Comparison of ENCODE assay signal across 12 cellular contexts in genomic region chr17:60354223-60354622, GRCh38. TPM values are rescaled to one million over a fixed set of nuclear protein-coding genes. Genes with fewer than 3 reads are reported as not detected.
DNase-seq lines count a peak whose midpoint lies in the region; ATAC-seq and TF ChIP-seq lines count a peak whose summit lies in the region.
"Had no signal": no experiment of that assay in that cellular context is flagged by ENCODE, and none has a peak within 500 bp of the region (broad histone marks: within the 10 kb centered on the region; RNA-seq: fewer than 3 reads in every experiment).

No MANE protein-coding gene starts in this region.

- TF ChIP-seq POLR2A in gastrocnemius medialis (IDR thresholded peaks at IDR 0.05) (no peak), sigmoid colon (IDR thresholded peaks at IDR 0.05) (no peak), transverse colon (IDR thresholded peaks at IDR 0.05) (no peak)

- no peak overlapping the region for H2AFZ ChIP-seq in SK-N-SH (ENCODE audit: low read depth)

- TF ChIP-seq CTCF in SK-N-SH (IDR thresholded peaks at IDR 0.05) (no peak), gastrocnemius medialis (IDR thresholded peaks at IDR 0.05 in 4 of 5, conservative IDR thresholded peaks at IDR 0.05 in 1 of 5) (no peak), sigmoid colon (IDR thresholded peaks at IDR 0.05) (no peak), transverse colon (IDR thresholded peaks at IDR 0.05) (no peak)

- no peak for ATAC-seq in SK-N-SH treated with all-trans-retinoic acid at 6 μM for 48 hours
- peak; percentile 25 to 38 for ATAC-seq in gastrocnemius medialis
- ATAC-seq in HG03135 (IDR thresholded peaks at IDR 0.05; ENCODE audit: unreplicated experiment), result no peak

- peaks cover 61% of the 10 kb centered on the region for H4K20me1 ChIP-seq in SK-N-SH (ENCODE audit: insufficient read depth)

- H3K36me3 ChIP-seq in SK-N-SH (replicated peaks in 1 of 2; ENCODE audit: control insufficient read depth in 1 of 2, insufficient read depth in 2 of 2, low read length in 1 of 2) (no peaks in the 10 kb centered on the region), gastrocnemius medialis (no peaks in the 10 kb centered on the region), sigmoid colon (no peaks in the 10 kb centered on the region), transverse colon (no peaks in the 10 kb centered on the region)

- H3K9me3 ChIP-seq in SK-N-SH, result no peaks in the 10 kb centered on the region
- H3K9me3 ChIP-seq in gastrocnemius medialis, result no peaks in the 10 kb centered on the region
- no peaks in the 10 kb centered on the region for H3K9me3 ChIP-seq in sigmoid colon
- H3K9me3 ChIP-seq in transverse colon, result no peaks in the 10 kb centered on the region

- WGBS in SK-N-SH (ENCODE audit: low lambda C conversion rate), result 38% methylated on average over 1 of the region's 1 CpG
- 31 to 52% methylated on average over 1 of the region's 1 CpG for WGBS in sigmoid colon, 2 donors
- 23 to 33% methylated on average over 1 of the region's 1 CpG for WGBS in transverse colon (ENCODE audit: low coverage in 1 of 2), 2 donors

- no peak for TF ChIP-seq RAD21 in SK-N-SH (IDR thresholded peaks at IDR 0.05; ENCODE audit: low read length)

- peak overlapping the region; percentile 30; the same call in 1 of the 2 replicates for H3K4me2 ChIP-seq in SK-N-SH

- peaks cover 96% of the 10 kb centered on the region for H3K79me2 ChIP-seq in SK-N-SH (ENCODE audit: insufficient read depth)

- DNase-seq in SK-N-SH (no peak), NCI-H226 (peak; percentile 65), dermis microvascular lymphatic vessel endothelial cell (ENCODE audit: low read depth in 2 of 2) (peak; percentile 14 to 20), gastrocnemius medialis (no peak), sigmoid colon (no peak), transverse colon (no peak)
- DNase-seq: 8988T; islet precursor cell; NCI-H524; stimulated activated naive CD4-positive, alpha-beta T cell had no signal

- CTCF ChIA-PET in SK-N-SH (lab: Yijun Ruan, JAX), result interaction anchor here (1.2 to 1.4 kb wide), 2 partner anchors 22 to 28 kb away, joined by 3 read pairs; no protein-coding TSS in a partner anchor

- H3K4me3 ChIP-seq in SK-N-SH (ENCODE audit: low read depth in 2 of 2, low read length in 1 of 2) (no peak overlapping the region), gastrocnemius medialis (no peak overlapping the region), sigmoid colon (no peak overlapping the region), transverse colon (no peak overlapping the region)

- POLR2A ChIA-PET in SK-N-SH (lab: Yijun Ruan, JAX), result no interaction called here

- no peaks in the 10 kb centered on the region for H3K27me3 ChIP-seq in SK-N-SH (ENCODE audit: insufficient read depth)
- no peaks in the 10 kb centered on the region for H3K27me3 ChIP-seq in gastrocnemius medialis
- H3K27me3 ChIP-seq in sigmoid colon, result no peaks in the 10 kb centered on the region
- no peaks in the 10 kb centered on the region for H3K27me3 ChIP-seq in transverse colon

- H3K4me1 ChIP-seq in SK-N-SH (ENCODE audit: control insufficient read depth in 1 of 2, insufficient read depth in 2 of 2, low read depth in 1 of 2, low read length in 1 of 2) (peaks cover 0 to 15% of the 10 kb centered on the region in 2 experiments; a peak in 1 of 4 replicates), gastrocnemius medialis (peaks cover 44 to 49% of the 10 kb centered on the region in 2 donors), sigmoid colon (peaks cover 0 to 28% (median 13%) of the 10 kb centered on the region in 4 donors), transverse colon (peaks cover 0 to 36% (median 12%) of the 10 kb centered on the region in 4 donors)

- intact Hi-C loops in gastrocnemius medialis (cut with DNase I; ENCODE audit: low total_unique reads), result no loop called here
- intact Hi-C loops in sigmoid colon (cut with DNase I), result no loop called here
- intact Hi-C loops in transverse colon (cut with DNase I; ENCODE audit: low total_unique reads), result no loop called here

- peaks cover 20% of the 10 kb centered on the region for H3F3A ChIP-seq in SK-N-SH (replicated peaks; ENCODE audit: insufficient read depth)

- in situ Hi-C loops in gastrocnemius medialis (cut with MboI; ENCODE audit: low sequenced_read_pairs in 4 of 4), result no loop called here
- in situ Hi-C loops in transverse colon (cut with MboI; ENCODE audit: low pct_ligation_motif_present in 1 of 4, low pct_unique_long_range_greater_than_20kb in 1 of 4, low sequenced_read_pairs in 3 of 4), result no loop called here

- TF ChIP-seq EP300 in SK-N-SH (IDR thresholded peaks at IDR 0.05; ENCODE audit: borderline replicate concordance in 1 of 2, low read depth in 1 of 2, low read length in 1 of 2) (no peak), sigmoid colon (IDR thresholded peaks at IDR 0.05) (no peak), transverse colon (IDR thresholded peaks at IDR 0.05; ENCODE audit: low read depth) (no peak)

- H3K9me2 ChIP-seq in SK-N-SH, result no peaks in the 10 kb centered on the region

- peak overlapping the region in 1 of 2 experiments; percentile 10; a peak in 1 of 4 replicates for H3K27ac ChIP-seq in SK-N-SH (ENCODE audit: low read depth in 2 of 2, low read length in 1 of 2)
- H3K27ac ChIP-seq in gastrocnemius medialis, result peak overlapping the region in 1 of 4 donors; percentile 40
- H3K27ac ChIP-seq in sigmoid colon, result no peak overlapping the region
- no peak overlapping the region for H3K27ac ChIP-seq in transverse colon

- no peak overlapping the region for H3K9ac ChIP-seq in SK-N-SH

TF ChIP-seq in SK-N-SH, 30 proteins besides CTCF, POLR2A, EP300 and RAD21:
- TF ChIP-seq IRF3 (IDR thresholded peaks at IDR 0.05; ENCODE audit: low read depth, low read length), result no peak
- no peak for TF ChIP-seq RFX5 (IDR thresholded peaks at IDR 0.05; ENCODE audit: low read length)
- TF ChIP-seq GATA2 (CRISPR knock-in tag; IDR thresholded peaks at IDR 0.05), result no peak
- TF ChIP-seq JUND (IDR thresholded peaks at IDR 0.05), result peak; percentile 13; the same call in 1 of the 2 replicates
- no peak for TF ChIP-seq ELF1 (IDR thresholded peaks at IDR 0.05)
- 0 out of 2 replicates have a peak, but pooled peaks have one; percentile 15 for TF ChIP-seq TCF12 (IDR thresholded peaks at IDR 0.05)
- no peak for TF ChIP-seq FOXM1 (IDR thresholded peaks at IDR 0.05; ENCODE audit: low read depth)

TF ChIP-seq in SK-N-SH treated with all-trans-retinoic acid at 6 μM for 48 hours, 23 proteins besides CTCF, POLR2A, EP300 and RAD21:
- no peak for TF ChIP-seq ZFP3 (CRISPR knock-in tag; IDR thresholded peaks at IDR 0.05)
TF ChIP-seq in SK-N-SH treated with all-trans-retinoic acid at 6 μM for 48 hours: peak in this region for 0.

RNA-seq across cellular contexts. Expression of gene USP32, which starts 37.7 kb away (rescaled TPM):
- polyA plus RNA-seq in SK-N-SH (2012; rRNA removed) (25.6 and 31.8 TPM in 2 replicates), sigmoid colon (10 to 100 TPM; 10.6 to 18.0 (median 16.7) TPM)
- 28.9 and 29.8 TPM in 2 replicates for polyA plus RNA-seq in SK-N-SH (2012; cell fraction: cytosol; rRNA removed)
- 37.3 and 52.2 TPM in 2 replicates for polyA plus RNA-seq in SK-N-SH (2012; cell fraction: nucleus; rRNA removed)
- total RNA-seq in dermis microvascular lymphatic vessel endothelial cell (37.6 and 53.9 TPM in 2 replicates), gastrocnemius medialis (10 to 100 TPM; 44.4 to 83.2 (median 52.5) TPM), sigmoid colon (10 to 100 TPM; 39.6 to 50.9 (median 44.1) TPM), transverse colon (10 to 100 TPM; 14.7 to 86.0 (median 54.8) TPM)

Comparison
In these comparisons a context has a peak if more than half of its experiments do, and no peak if none do; other contexts are left out.
1. DNase-seq: peak in NCI-H226 (single experiment) and dermis microvascular lymphatic vessel endothelial cell (2 of 2); none in SK-N-SH (single experiment), gastrocnemius medialis (0 of 2), sigmoid colon (single experiment) and transverse colon (single experiment).
2. ATAC-seq: peak in gastrocnemius medialis (2 of 2); none in SK-N-SH treated with all-trans-retinoic acid at 6 μM for 48 hours (single experiment) and HG03135 (single experiment).